In the genomic region with DNA sequence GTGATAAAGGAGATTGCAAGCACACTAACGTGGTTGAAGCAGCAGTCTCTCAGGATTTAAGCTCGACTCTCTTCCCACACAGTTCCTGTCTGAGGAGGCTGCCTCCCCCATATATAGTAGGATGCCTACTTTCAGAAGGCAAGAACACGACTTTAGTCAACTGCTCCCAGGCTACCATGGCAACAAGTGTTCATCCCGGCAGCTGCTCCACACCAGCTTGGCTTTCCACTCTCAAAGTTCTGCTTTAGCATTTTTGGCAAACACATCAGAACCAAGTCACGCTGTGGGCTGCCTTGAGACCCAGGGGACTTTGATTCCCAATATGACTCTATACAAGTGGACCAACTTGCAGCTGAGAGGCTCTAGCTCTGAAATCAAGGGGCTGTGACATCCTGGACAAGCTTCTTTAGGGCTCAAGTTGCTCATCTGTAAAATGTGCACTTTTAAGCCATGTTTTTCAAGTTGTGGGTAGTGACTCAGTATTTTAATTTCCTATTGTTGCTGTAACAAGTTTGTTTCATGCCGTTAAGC, we compare ENCODE assay signal across 20 cellular contexts. TPM values are rescaled to one million over a fixed set of nuclear protein-coding genes. Genes with fewer than 3 reads are reported as not detected.
DNase-seq lines count a peak whose midpoint lies in the region; TF ChIP-seq lines count a peak whose summit lies in the region.
"Had no signal": no experiment of that assay in that cellular context is flagged by ENCODE, and none has a peak within 500 bp of the region (broad histone marks: within the 10 kb centered on the region; RNA-seq: fewer than 3 reads in every experiment).

No MANE protein-coding gene starts in this region.

- no peak overlapping the region for H3K27ac Mint-ChIP-seq in endothelial cell (ENCODE audit: unreplicated experiment)

- H3K4me3 Mint-ChIP-seq in endothelial cell (ENCODE audit: unreplicated experiment) = no peak overlapping the region

- no peak for TF ChIP-seq CTCF in endothelial cell (IDR thresholded peaks at IDR 0.05; ENCODE audit: unreplicated experiment)

- no peaks in the 10 kb centered on the region for H3K9me3 Mint-ChIP-seq in endothelial cell (ENCODE audit: unreplicated experiment)

- H3K27me3 Mint-ChIP-seq in endothelial cell (ENCODE audit: unreplicated experiment) = no peaks in the 10 kb centered on the region

- DNase-seq in AG08396 (ENCODE audit: low spot score) (peak; percentile 10), GM04503 (ENCODE audit: low read depth) (peak; percentile 22), amygdala (lab: John Stamatoyannopoulos, UW) (peak in 30 of 56 donors; percentile 0 to 66 (median 12)), hepatic stellate cell (ENCODE audit: low spot score) (peak; percentile 21), foreskin melanocyte (no peak), NCI-H2081 treated with DMSO at 0.1 percent for 48 hours (lab: John Stamatoyannopoulos, UW) (no peak), endothelial cell (ENCODE audit: low spot score) (no peak)
- no peak for DNase-seq in stimulated activated CD4-positive, alpha-beta T cell treated with anti-CD3 and anti-CD28 coated beads, Interleukin-15, amount 100 ng/mL, for 24 hours
- DNase-seq: activated CD4-positive, alpha-beta T cell treated with anti-CD3 and anti-CD28 coated beads, Interleukin-2, amount 50 U/mL, for 48 hours; activated gamma-delta T cell treated with Interleukin-2 at 50 U/mL for 16 hours; BE2C; GDM1; mucosa of descending colon; NCI-H1048; NCI-H526 treated with DMSO at 0.1 percent for 48 hours; stimulated activated CD4-positive, alpha-beta T cell treated with anti-CD3 and anti-CD28 coated beads, Interleukin-4, amount 100 ng/mL, for 1 hour; stimulated activated naive CD4-positive, alpha-beta T cell had no signal

- H3K36me3 Mint-ChIP-seq in endothelial cell (ENCODE audit: low read depth, unreplicated experiment) = no peaks in the 10 kb centered on the region

- no peaks in the 10 kb centered on the region for H3K4me1 Mint-ChIP-seq in endothelial cell (ENCODE audit: unreplicated experiment)

RNA-seq across cellular contexts. Expression of a gene that starts 16.5 kb away (rescaled TPM):
- 4.1 TPM for total RNA-seq in endothelial cell (ENCODE audit: unreplicated experiment)
- total RNA-seq: esophagus mucosa; pulmonary artery endothelial cell; T-helper 2 cell treated with Interferon-gamma antibody and Interleukin-4, amounts not matched to agents 100 ng/mL and 5 ng/mL, for 36 hours had no signal

RNA-seq across cellular contexts. Expression of a gene that starts 36.4 kb away (rescaled TPM):
- total RNA-seq in endothelial cell (ENCODE audit: unreplicated experiment) = 27.9 TPM

RNA-seq across cellular contexts. Expression of a gene that starts 38.7 kb away (rescaled TPM):
- total RNA-seq in endothelial cell (ENCODE audit: unreplicated experiment) = not detected
- total RNA-seq: esophagus mucosa; pulmonary artery endothelial cell; T-helper 2 cell treated with Interferon-gamma antibody and Interleukin-4, amounts not matched to agents 100 ng/mL and 5 ng/mL, for 36 hours had no signal

RNA-seq across cellular contexts. Expression of a gene that starts 44.2 kb away (rescaled TPM):
- total RNA-seq in endothelial cell (ENCODE audit: unreplicated experiment) = 0.05 TPM
- total RNA-seq: pulmonary artery endothelial cell had no signal

Comparison
In these comparisons a context has a peak if more than half of its experiments do, and no peak if none do; other contexts are left out.
1. DNase-seq: peak in AG08396 (single experiment), GM04503 (single experiment), amygdala (30 of 56) and hepatic stellate cell (single experiment); none in foreskin melanocyte (single experiment), stimulated activated CD4-positive, alpha-beta T cell treated with anti-CD3 and anti-CD28 coated beads, Interleukin-15, amount 100 ng/mL, for 24 hours (single experiment), NCI-H2081 treated with DMSO at 0.1 percent for 48 hours (single experiment) and endothelial cell (single experiment).